10 cellular contexts compared by ENCODE assay signal in the genomic region with DNA sequence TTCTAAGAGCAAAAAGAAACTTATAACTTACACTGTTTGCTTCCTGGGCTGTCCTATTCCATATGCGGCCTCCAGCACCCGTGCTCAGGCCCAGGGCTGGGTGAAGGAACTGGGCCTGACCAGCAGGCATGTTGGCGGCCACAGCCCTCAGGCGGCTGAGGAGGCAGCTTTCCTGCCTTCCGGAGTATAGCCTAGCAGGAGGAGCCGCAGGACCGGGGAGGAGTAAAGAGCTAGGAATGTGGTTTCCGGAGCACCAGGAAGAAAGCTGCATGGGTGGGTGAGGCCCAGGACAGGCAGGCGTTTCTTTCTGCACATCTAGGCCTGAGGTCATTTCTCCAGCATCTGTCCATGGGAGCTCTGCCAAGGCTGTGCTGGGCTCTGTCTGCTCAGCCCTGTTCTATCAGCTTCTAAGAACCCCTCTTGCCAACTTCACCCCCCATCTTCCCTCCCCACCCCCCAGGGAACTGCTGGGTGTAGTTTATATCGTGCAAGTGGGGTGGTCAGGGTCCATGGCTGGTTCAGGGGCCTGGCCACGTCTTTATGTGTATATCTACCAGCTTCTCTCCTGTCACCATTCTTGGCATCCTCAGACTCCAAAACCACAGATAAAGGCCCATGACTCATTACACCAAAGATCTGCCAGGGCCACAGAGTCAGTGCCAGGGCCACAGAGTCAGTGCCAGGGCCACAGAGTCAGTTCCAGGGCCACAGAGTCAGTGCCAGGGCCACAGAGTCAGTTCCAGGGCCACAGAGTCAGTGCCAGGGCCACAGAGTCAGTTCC. TPM values are rescaled to one million over a fixed set of nuclear protein-coding genes. Genes with fewer than 3 reads are reported as not detected.
A peak's percentile ranks its signal among the peaks of the same experiment; 100 is the strongest.
DNase-seq lines count a peak whose midpoint lies in the region; ATAC-seq and TF ChIP-seq lines count a peak whose summit lies in the region.
"Had no signal": no experiment of that assay in that cellular context is flagged by ENCODE, and none has a peak within 500 bp of the region (broad histone marks: within the 10 kb centered on the region; RNA-seq: fewer than 3 reads in every experiment).

No MANE protein-coding gene starts in this region.

- H3K36me3 Mint-ChIP-seq in T-helper 17 cell (ENCODE audit: low read depth) = peaks cover 8% of the 10 kb centered on the region

- peak; percentile 10 for TF ChIP-seq CTCF in cardiac fibroblast (IDR thresholded peaks at IDR 0.05; ENCODE audit: low read depth, low read length)
- no peak for TF ChIP-seq CTCF in tibial artery (IDR thresholded peaks at IDR 0.05)

- H3K4me3 ChIP-seq in cardiac fibroblast (replicated peaks in 1 of 2; ENCODE audit: low read depth in 2 of 2, low read length in 2 of 2) = peak overlapping the region in 1 of 2 donors; percentile 47
- no peak overlapping the region for H3K4me3 ChIP-seq in tibial artery
- H3K4me3 ChIP-seq: dorsolateral prefrontal cortex had no signal

- no peaks in the 10 kb centered on the region for H3K27me3 ChIP-seq in tibial artery
- H3K27me3 ChIP-seq: dorsolateral prefrontal cortex had no signal

- peak overlapping the region; percentile 75 to 76 for H3K27ac ChIP-seq in tibial artery

- no peak overlapping the region for H3K4me3 Mint-ChIP-seq in T-helper 17 cell

- H3K4me1 Mint-ChIP-seq in T-helper 17 cell = peaks cover 6% of the 10 kb centered on the region

- no peaks in the 10 kb centered on the region for H3K36me3 ChIP-seq in tibial artery

- intact Hi-C loops in tibial artery (cut with DNase I; ENCODE audit: low total_unique reads) = no loop called here

- H3K27ac Mint-ChIP-seq in T-helper 17 cell = no peak overlapping the region

- H3K27me3 Mint-ChIP-seq in T-helper 17 cell = peaks cover 55% of the 10 kb centered on the region

- no peak for ATAC-seq in T-helper 17 cell

- DNase-seq in HK-2 (ENCODE audit: unreplicated experiment) (peak; percentile 74), cardiac fibroblast (ENCODE audit: low read depth in 2 of 2) (peak; percentile 94 to 98), kidney tubule cell (ENCODE audit: low spot score) (peak; percentile 64), tibial artery (peak; percentile 67 to 88), T-helper 17 cell (no peak), NCI-H2171 treated with DMSO at 0.1 percent for 48 hours (lab: John Stamatoyannopoulos, UW) (no peak), SHP77 treated with DMSO at 0.1 percent for 48 hours (lab: John Stamatoyannopoulos, UW) (no peak)
- no peak for DNase-seq in activated CD8-positive, alpha-beta memory T cell treated with anti-CD3 and anti-CD28 coated beads, Interleukin-2, amount 50 U/mL, for 4 hours
- DNase-seq: dorsolateral prefrontal cortex had no signal

- H3K9me3 ChIP-seq in tibial artery (no peaks in the 10 kb centered on the region), T-helper 17 cell (ENCODE audit: control insufficient read depth, low read length, poor library complexity, severe bottlenecking) (no peaks in the 10 kb centered on the region)

- peaks cover 8 to 36% (median 22%) of the 10 kb centered on the region in 4 donors for H3K4me1 ChIP-seq in tibial artery

RNA-seq across cellular contexts. Expression of gene KIF7, which starts 7.8 kb away (rescaled TPM):
- total RNA-seq in T-helper 17 cell = under 1 TPM; 0.05 to 0.10 TPM

RNA-seq across cellular contexts. Expression of gene PLIN1, which starts 16.1 kb away (rescaled TPM):
- total RNA-seq in T-helper 17 cell = under 1 TPM; 0.10 to 0.12 TPM
- total RNA-seq: T-helper 2 cell treated with Interferon-gamma antibody and Interleukin-4, amounts not matched to agents 100 ng/mL and 5 ng/mL, for 36 hours had no signal

RNA-seq across cellular contexts. Expression of gene PEX11A, which starts 27.5 kb away (rescaled TPM):
- under 1 TPM; 0.16 to 0.37 TPM for total RNA-seq in T-helper 17 cell

RNA-seq across cellular contexts. Expression of gene WDR93, which starts 27.5 kb away (rescaled TPM):
- total RNA-seq in T-helper 17 cell = under 1 TPM in 1 of 2 donors, not detected in 1; 0.18 TPM
- total RNA-seq: T-helper 2 cell treated with Interferon-gamma antibody and Interleukin-4, amounts not matched to agents 100 ng/mL and 5 ng/mL, for 36 hours had no signal

Comparison
In these comparisons a context has a peak if more than half of its experiments do, and no peak if none do; other contexts are left out.
1. DNase-seq: peak in HK-2 (single experiment), cardiac fibroblast (2 of 2), kidney tubule cell (single experiment) and tibial artery (2 of 2); none in T-helper 17 cell (0 of 3), NCI-H2171 treated with DMSO at 0.1 percent for 48 hours (single experiment), SHP77 treated with DMSO at 0.1 percent for 48 hours (single experiment) and activated CD8-positive, alpha-beta memory T cell treated with anti-CD3 and anti-CD28 coated beads, Interleukin-2, amount 50 U/mL, for 4 hours (single experiment).